Comparison of ENCODE assay signal across 18 cellular contexts in the genomic region with DNA sequence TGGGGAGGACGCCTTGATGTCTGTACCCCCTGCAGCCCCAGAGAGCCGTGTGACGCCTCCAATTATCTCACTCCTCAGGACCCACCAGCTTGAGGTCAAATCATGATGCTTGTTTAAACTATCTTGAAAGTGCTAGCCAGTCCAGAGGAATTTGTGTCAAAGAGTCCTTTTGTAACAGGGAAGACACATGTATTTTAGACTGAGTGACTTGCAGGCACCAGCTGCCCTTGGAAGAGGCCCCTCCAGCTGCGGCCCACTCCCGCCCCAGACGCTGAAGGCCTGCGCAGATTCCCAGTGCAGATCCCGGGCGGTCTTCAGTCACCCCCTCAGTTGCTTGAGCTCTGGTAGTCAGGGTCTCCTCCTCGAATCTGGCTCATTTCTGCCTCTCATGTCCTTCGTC.
A peak's percentile ranks its signal among the peaks of the same experiment; 100 is the strongest.
DNase-seq lines count a peak whose midpoint lies in the region; ATAC-seq and TF ChIP-seq lines count a peak whose summit lies in the region.
"Had no signal": no experiment of that assay in that cellular context is flagged by ENCODE, and none has a peak within 500 bp of the region (broad histone marks: within the 10 kb centered on the region; RNA-seq: fewer than 3 reads in every experiment).

No MANE protein-coding gene starts in this region.

- intact Hi-C loops in tibial artery (cut with DNase I; ENCODE audit: low total_unique reads) = no loop called here

- no peak for ATAC-seq in left lobe of liver
- ATAC-seq: A549, GM12878 had no signal

- H3K4me3 ChIP-seq in BLaER1 (no peak overlapping the region), tibial artery (no peak overlapping the region), Peyer's patch (no peak overlapping the region)
- H3K4me3 ChIP-seq: A549, GM12878, GM23248 had no signal

- no peaks in the 10 kb centered on the region for H4K20me1 ChIP-seq in BLaER1

- no peaks in the 10 kb centered on the region for H3K27me3 ChIP-seq in BLaER1
- no peaks in the 10 kb centered on the region for H3K27me3 ChIP-seq in tibial artery
- H3K27me3 ChIP-seq in Peyer's patch = no peaks in the 10 kb centered on the region

- H3K4me2 ChIP-seq in BLaER1 = peak overlapping the region; percentile 83
- H3K4me2 ChIP-seq: A549 had no signal

- H3K36me3 ChIP-seq in BLaER1 (peaks cover 23% of the 10 kb centered on the region), tibial artery (no peaks in the 10 kb centered on the region), Peyer's patch (no peaks in the 10 kb centered on the region)

- H3K4me1 ChIP-seq in BLaER1 = peaks cover 55% of the 10 kb centered on the region
- peaks cover 0 to 5% (median 2%) of the 10 kb centered on the region in 4 donors for H3K4me1 ChIP-seq in tibial artery
- H3K4me1 ChIP-seq in Peyer's patch = peaks cover 0 to 5% (median 0%) of the 10 kb centered on the region in 4 donors
- H3K4me1 ChIP-seq: A549 had no signal

- no peak for TF ChIP-seq CTCF in tibial artery (IDR thresholded peaks at IDR 0.05)
- no peak for TF ChIP-seq CTCF in Peyer's patch (IDR thresholded peaks at IDR 0.05)

- no peak for TF ChIP-seq POLR2A in Peyer's patch (IDR thresholded peaks at IDR 0.05)

- peak overlapping the region; percentile 77 for H3K27ac ChIP-seq in BLaER1
- H3K27ac ChIP-seq in tibial artery = no peak overlapping the region
- H3K27ac ChIP-seq in Peyer's patch = no peak overlapping the region
- H3K27ac ChIP-seq: A549, GM23248 had no signal

- peak; percentile 65 for DNase-seq in SK-N-DZ (ENCODE audit: low spot score)
- DNase-seq in midbrain (lab: John Stamatoyannopoulos, UW) = peak; percentile 10
- peak; percentile 66 for DNase-seq in retina
- no peak for DNase-seq in NCI-H1092 (lab: John Stamatoyannopoulos, UW)
- no peak for DNase-seq in tibial artery
- no peak for DNase-seq in Peyer's patch
- DNase-seq in left lobe of liver (ENCODE audit: low spot score) = no peak
- DNase-seq: CD4-positive, CD25-positive, alpha-beta regulatory T cell; DMS79; GM23248; NCI-H1436; NCI-H2029 treated with DMSO at 0.1 percent for 48 hours; NCI-H526; NK-92 treated with Interleukin-12 subunit alpha and Interleukin-12 subunit beta, amount 100 ng/mL, for 24 hours; OCI-M1 had no signal

- H3K9me3 ChIP-seq in BLaER1 (peaks cover 10% of the 10 kb centered on the region), tibial artery (no peaks in the 10 kb centered on the region), Peyer's patch (no peaks in the 10 kb centered on the region)

- H3K9ac ChIP-seq in BLaER1 = peak overlapping the region; percentile 68
- H3K9ac ChIP-seq: GM23248 had no signal

Comparison
In these comparisons a context has a peak if more than half of its experiments do, and no peak if none do; other contexts are left out.
1. DNase-seq: peak in SK-N-DZ (single experiment), midbrain (single experiment) and retina (single experiment); none in NCI-H1092 (single experiment), tibial artery (0 of 2), Peyer's patch (0 of 3) and left lobe of liver (single experiment).